9 cellular contexts compared by ENCODE assay signal in the genomic region with DNA sequence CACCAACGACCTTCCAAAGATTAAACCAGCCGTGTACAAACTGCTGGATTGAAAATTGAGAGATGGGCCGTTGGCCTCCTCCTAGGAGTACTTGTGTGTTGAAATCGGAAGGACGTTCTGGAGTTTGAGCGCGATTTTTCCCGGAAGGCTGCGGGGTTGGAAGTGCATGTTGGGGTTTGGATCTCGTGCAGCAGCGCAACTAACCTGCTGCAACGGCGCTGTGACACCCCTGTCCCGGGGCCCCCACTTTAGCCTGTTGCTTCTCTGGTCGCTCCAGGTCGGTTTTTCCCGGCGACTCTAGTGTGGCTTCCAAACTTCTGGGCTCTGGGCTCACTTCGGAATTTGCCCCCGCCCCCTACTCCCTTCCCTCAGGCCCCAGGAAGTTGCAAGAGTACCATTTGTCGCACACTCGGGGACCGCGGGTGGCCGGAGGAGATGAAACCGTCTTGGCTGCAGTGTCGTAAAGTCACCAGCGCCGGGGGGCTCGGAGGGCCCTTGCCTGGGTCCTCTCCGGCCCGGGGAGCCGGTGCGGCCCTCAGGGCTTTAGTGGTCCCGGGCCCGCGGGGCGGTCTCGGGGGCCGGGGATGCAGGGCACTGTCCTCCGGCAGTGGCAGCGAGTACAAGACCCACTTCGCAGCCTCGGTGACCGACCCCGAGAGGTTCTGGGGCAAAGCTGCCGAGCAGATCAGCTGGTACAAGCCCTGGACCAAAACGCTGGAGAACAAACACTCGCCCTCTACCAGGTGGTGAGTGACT. TPM values are rescaled to one million over a fixed set of nuclear protein-coding genes. Genes with fewer than 3 reads are reported as not detected.
DNase-seq lines count a peak whose midpoint lies in the region; ATAC-seq, FAIRE-seq and TF ChIP-seq lines count a peak whose summit lies in the region.
"Had no signal": no experiment of that assay in that cellular context is flagged by ENCODE, and none has a peak within 500 bp of the region (broad histone marks: within the 10 kb centered on the region; RNA-seq: fewer than 3 reads in every experiment).

A gene with protein sequence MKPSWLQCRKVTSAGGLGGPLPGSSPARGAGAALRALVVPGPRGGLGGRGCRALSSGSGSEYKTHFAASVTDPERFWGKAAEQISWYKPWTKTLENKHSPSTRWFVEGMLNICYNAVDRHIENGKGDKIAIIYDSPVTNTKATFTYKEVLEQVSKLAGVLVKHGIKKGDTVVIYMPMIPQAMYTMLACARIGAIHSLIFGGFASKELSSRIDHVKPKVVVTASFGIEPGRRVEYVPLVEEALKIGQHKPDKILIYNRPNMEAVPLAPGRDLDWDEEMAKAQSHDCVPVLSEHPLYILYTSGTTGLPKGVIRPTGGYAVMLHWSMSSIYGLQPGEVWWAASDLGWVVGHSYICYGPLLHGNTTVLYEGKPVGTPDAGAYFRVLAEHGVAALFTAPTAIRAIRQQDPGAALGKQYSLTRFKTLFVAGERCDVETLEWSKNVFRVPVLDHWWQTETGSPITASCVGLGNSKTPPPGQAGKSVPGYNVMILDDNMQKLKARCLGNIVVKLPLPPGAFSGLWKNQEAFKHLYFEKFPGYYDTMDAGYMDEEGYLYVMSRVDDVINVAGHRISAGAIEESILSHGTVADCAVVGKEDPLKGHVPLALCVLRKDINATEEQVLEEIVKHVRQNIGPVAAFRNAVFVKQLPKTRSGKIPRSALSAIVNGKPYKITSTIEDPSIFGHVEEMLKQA (plus strand): TSS at position 394 of the 756 bp plus-strand sequence. CDS start 42 bp downstream, at position 436.

- CTCF ChIA-PET in activated CD8-positive, alpha-beta T cell treated with anti-CD3 and anti-CD28 coated beads for 36 hours (lab: Charles Lee) = no interaction called here

- no peak for TF ChIP-seq EP300 in stomach (IDR thresholded peaks at IDR 0.05)

- no peak for ATAC-seq in GM18505 (IDR thresholded peaks at IDR 0.05; ENCODE audit: unreplicated experiment)
- ATAC-seq in activated CD8-positive, alpha-beta T cell treated with anti-CD3 and anti-CD28 coated beads for 36 hours = no peak
- ATAC-seq: HCT116 had no signal

- H3K27ac Mint-ChIP-seq in chondrocyte (ENCODE audit: unreplicated experiment) = no peak within 1 kb of the TSS
- no peak within 1 kb of the TSS for H3K27ac Mint-ChIP-seq in activated CD8-positive, alpha-beta T cell treated with anti-CD3 and anti-CD28 coated beads for 36 hours

- no peaks in the 10 kb centered on the region for H3K36me3 Mint-ChIP-seq in chondrocyte (ENCODE audit: low read depth)
- H3K36me3 Mint-ChIP-seq in activated CD8-positive, alpha-beta T cell treated with anti-CD3 and anti-CD28 coated beads for 36 hours (ENCODE audit: low read depth) = no peaks in the 10 kb centered on the region

- WGBS in stomach, 5 donors = 2 to 5% (median 4%) methylated on average over 23 to 49 of the region's 49 CpGs

- H3K4me3 ChIP-seq in HUES48 (ENCODE audit: low read depth, low read length) = peak within 1 kb of the TSS; percentile 95
- peak within 1 kb of the TSS; percentile 62 for H3K4me3 ChIP-seq in kidney epithelial cell (ENCODE audit: low read depth, low read length)
- peak within 1 kb of the TSS; percentile 50 to 61 (median 52) for H3K4me3 ChIP-seq in stomach

- H3K27ac ChIP-seq in HUES48 (ENCODE audit: low read depth, low read length) (peak within 1 kb of the TSS; percentile 42), stomach (peak within 1 kb of the TSS; percentile 23 to 82 (median 78))

- POLR2A ChIA-PET in activated CD8-positive, alpha-beta T cell treated with anti-CD3 and anti-CD28 coated beads for 36 hours (lab: Charles Lee) = no interaction called here

- TF ChIP-seq POLR2A in stomach (IDR thresholded peaks at IDR 0.05) (no peak), GM18505 (IDR thresholded peaks at IDR 0.05; ENCODE audit: borderline replicate concordance, extremely low read depth, insufficient read depth, insufficient read length) (no peak)

- H3K4me3 Mint-ChIP-seq in chondrocyte (ENCODE audit: unreplicated experiment) = peak within 1 kb of the TSS; percentile 72
- no peak within 1 kb of the TSS for H3K4me3 Mint-ChIP-seq in activated CD8-positive, alpha-beta T cell treated with anti-CD3 and anti-CD28 coated beads for 36 hours

- H3K4me1 Mint-ChIP-seq in chondrocyte (ENCODE audit: low read depth) = peaks cover 16% of the 10 kb centered on the region
- H3K4me1 Mint-ChIP-seq in activated CD8-positive, alpha-beta T cell treated with anti-CD3 and anti-CD28 coated beads for 36 hours (ENCODE audit: low read depth) = no peaks in the 10 kb centered on the region

- H3K9me3 ChIP-seq in HUES48 (ENCODE audit: control insufficient read depth, insufficient read depth, low read length) (no peaks in the 10 kb centered on the region), stomach (no peaks in the 10 kb centered on the region)

- DNase-seq in chondrocyte (ENCODE audit: low spot score) (peak; percentile 70), kidney epithelial cell (ENCODE audit: low read depth) (no peak), stomach (peak; percentile 26), frontal cortex (ENCODE audit: low spot score in 2 of 2) (no peak), NCI-H748 (lab: John Stamatoyannopoulos, UW; ENCODE audit: unreplicated experiment) (no peak)
- DNase-seq in activated CD8-positive, alpha-beta T cell treated with anti-CD3 and anti-CD28 coated beads for 36 hours = no peak

- peak within 1 kb of the TSS; percentile 62 for H3K9ac ChIP-seq in HUES48 (ENCODE audit: low read depth, low read length)

- H3K27me3 Mint-ChIP-seq in chondrocyte (ENCODE audit: low read depth) = no peaks in the 10 kb centered on the region
- H3K27me3 Mint-ChIP-seq in activated CD8-positive, alpha-beta T cell treated with anti-CD3 and anti-CD28 coated beads for 36 hours = peaks cover 18% of the 10 kb centered on the region

- no peaks in the 10 kb centered on the region for H3K9me3 Mint-ChIP-seq in chondrocyte (ENCODE audit: low read depth)
- H3K9me3 Mint-ChIP-seq in activated CD8-positive, alpha-beta T cell treated with anti-CD3 and anti-CD28 coated beads for 36 hours = peaks cover 3% of the 10 kb centered on the region

- H3K4me1 ChIP-seq in HUES48 (ENCODE audit: control insufficient read depth, insufficient read depth, low read length) (peaks cover 42% of the 10 kb centered on the region), stomach (peaks cover 0 to 26% (median 9%) of the 10 kb centered on the region in 4 donors)

- H3K36me3 ChIP-seq in HUES48 (ENCODE audit: control insufficient read depth, insufficient read depth, low read length) (no peaks in the 10 kb centered on the region), kidney epithelial cell (ENCODE audit: control insufficient read depth, insufficient read depth, low read length) (no peaks in the 10 kb centered on the region), stomach (no peaks in the 10 kb centered on the region)

- H3K27me3 ChIP-seq in HUES48 (ENCODE audit: control insufficient read depth, insufficient read depth, low read length) (no peaks in the 10 kb centered on the region), kidney epithelial cell (ENCODE audit: control insufficient read depth, insufficient read depth, low read length) (no peaks in the 10 kb centered on the region), stomach (peaks cover 0 to 18% (median 10%) of the 10 kb centered on the region in 3 donors)

- TF ChIP-seq CTCF in chondrocyte (IDR thresholded peaks at IDR 0.05) (no peak), kidney epithelial cell (IDR thresholded peaks at IDR 0.05; ENCODE audit: insufficient read depth, low read length, poor library complexity, severe bottlenecking) (no peak), stomach (IDR thresholded peaks at IDR 0.05) (no peak)
- TF ChIP-seq CTCF in activated CD8-positive, alpha-beta T cell treated with anti-CD3 and anti-CD28 coated beads for 36 hours (IDR thresholded peaks at IDR 0.05) = no peak

- FAIRE-seq in frontal cortex (lab: Jason Lieb, UNC) = no peak

- intact Hi-C loops in stomach (cut with DNase I; ENCODE audit: low total_unique reads) = no loop called here
- intact Hi-C loops in activated CD8-positive, alpha-beta T cell treated with anti-CD3 and anti-CD28 coated beads for 36 hours (cut with micrococcal nuclease) = no loop called here

RNA-seq across cellular contexts. Expression of the gene that starts here (rescaled TPM):
- 1.9 to 5.6 TPM (median 2.2 TPM) in 3 replicates for total RNA-seq in chondrocyte
- 5.5 and 9.2 TPM in 2 replicates for total RNA-seq in kidney epithelial cell
- 10 to 100 TPM in 3 of 5 donors, 1 to 10 TPM in 2; 1.8 to 28.5 (median 10.1) TPM for total RNA-seq in stomach
- polyA plus RNA-seq in stomach = 1 to 10 TPM in 2 of 3 donors, under 1 TPM in 1; 0.73 to 4.0 (median 4.0) TPM
- 4.1 TPM for total RNA-seq in frontal cortex
- total RNA-seq in activated CD8-positive, alpha-beta T cell treated with anti-CD3 and anti-CD28 coated beads for 36 hours = not detected

Comparison
In these comparisons a context has a peak if more than half of its experiments do, and no peak if none do; other contexts are left out.
1. DNase-seq: peak in chondrocyte (single experiment) and stomach (single experiment); none in kidney epithelial cell (single experiment), frontal cortex (0 of 2), NCI-H748 (single experiment) and activated CD8-positive, alpha-beta T cell treated with anti-CD3 and anti-CD28 coated beads for 36 hours (single experiment).
2. Peak in every context shown above with its lines, with median percentiles within 50 percentile points of each other: H3K4me3 ChIP-seq.